Comparison of ENCODE assay signal across 11 cellular contexts in genomic region chr16:85899444-85899843, GRCh38. TPM values are rescaled to one million over a fixed set of nuclear protein-coding genes. Genes with fewer than 3 reads are reported as not detected.
DNase-seq lines count a peak whose midpoint lies in the region; ATAC-seq and TF ChIP-seq lines count a peak whose summit lies in the region.
"Had no signal": no experiment of that assay in that cellular context is flagged by ENCODE, and none has a peak within 500 bp of the region (broad histone marks: within the 10 kb centered on the region; RNA-seq: fewer than 3 reads in every experiment).

No MANE protein-coding gene starts in this region.

- H3K36me3 ChIP-seq in iPS-15b (ENCODE audit: control insufficient read depth, insufficient read depth, low read length), result no peaks in the 10 kb centered on the region
- no peaks in the 10 kb centered on the region for H3K36me3 ChIP-seq in smooth muscle cell (ENCODE audit: low read depth)

- no peak overlapping the region for H3K9ac ChIP-seq in iPS-15b (ENCODE audit: low read depth, low read length)
- no peak overlapping the region for H3K9ac ChIP-seq in smooth muscle cell (ENCODE audit: low read depth)

- H3K4me3 ChIP-seq in iPS-15b (ENCODE audit: low read depth, low read length) (peak overlapping the region; percentile 59), smooth muscle cell (peak overlapping the region; percentile 68)

- H2AFZ ChIP-seq in smooth muscle cell (ENCODE audit: low read depth), result peak overlapping the region; percentile 99

- WGBS in smooth muscle cell (ENCODE audit: low lambda C conversion rate), result 48% methylated on average over 7 of the region's 7 CpGs

- peak overlapping the region; percentile 91 for H3K4me2 ChIP-seq in smooth muscle cell

- H4K20me1 ChIP-seq in smooth muscle cell (ENCODE audit: low read depth), result no peaks in the 10 kb centered on the region

- no peaks in the 10 kb centered on the region for H3K9me3 ChIP-seq in iPS-15b (ENCODE audit: control insufficient read depth, insufficient read depth, low read length)
- H3K9me3 ChIP-seq in smooth muscle cell (replicated peaks; ENCODE audit: low read depth), result no peaks in the 10 kb centered on the region

- DNase-seq in DMS79 treated with DMSO at 0.1 percent for 48 hours (lab: John Stamatoyannopoulos, UW) (peak; percentile 25), DMS79 (lab: John Stamatoyannopoulos, UW) (no peak), smooth muscle cell (lab: John Stamatoyannopoulos, UW; ENCODE audit: unreplicated experiment) (no peak), NCI-H345 treated with DMSO at 0.1 percent for 48 hours (lab: John Stamatoyannopoulos, UW; ENCODE audit: unreplicated experiment) (no peak), CD1c-positive myeloid dendritic cell (ENCODE audit: extremely low spot score) (no peak)
- DNase-seq: foreskin melanocyte, NCI-H524 treated with DMSO at 0.1 percent for 48 hours had no signal

- H3K27ac ChIP-seq in VCaP (peak overlapping the region; percentile 37), smooth muscle cell (ENCODE audit: low read depth) (no peak overlapping the region)
- H3K27ac ChIP-seq: 22Rv1 had no signal

- H3K27me3 ChIP-seq in iPS-15b (ENCODE audit: control insufficient read depth, insufficient read depth, low read length) (peaks cover 52% of the 10 kb centered on the region), smooth muscle cell (ENCODE audit: low read depth) (peaks cover 52% of the 10 kb centered on the region)

- H3K79me2 ChIP-seq in smooth muscle cell (ENCODE audit: low read depth), result no peaks in the 10 kb centered on the region

- H3F3A ChIP-seq in smooth muscle cell (ENCODE audit: low read depth), result peaks cover 3% of the 10 kb centered on the region

- no peak for TF ChIP-seq CTCF in VCaP (conservative IDR thresholded peaks at IDR 0.05)
- no peak for TF ChIP-seq CTCF in smooth muscle cell (IDR thresholded peaks at IDR 0.05; ENCODE audit: borderline replicate concordance, insufficient read depth, poor library complexity, severe bottlenecking)

- no peaks in the 10 kb centered on the region for H3K4me1 ChIP-seq in iPS-15b (ENCODE audit: control insufficient read depth, insufficient read depth, low read length)
- peaks cover 12% of the 10 kb centered on the region for H3K4me1 ChIP-seq in smooth muscle cell (ENCODE audit: low read depth)

- ATAC-seq in GM18520 (IDR thresholded peaks at IDR 0.05; ENCODE audit: unreplicated experiment), result no peak

RNA-seq across cellular contexts. Expression of gene IRF8, which starts 0.5 kb away (rescaled TPM):
- total RNA-seq in smooth muscle cell, result 1.1 and 3.4 TPM in 2 replicates
- polyA plus RNA-seq in smooth muscle cell, result 0.88 and 2.6 TPM in 2 replicates
